ENCODE assay signal across 1 cellular context in genomic region chr7:19984231-19984632, GRCh38.
TF ChIP-seq lines count a peak whose summit lies in the region.

No MANE protein-coding gene starts in this region.

TF ChIP-seq in GM12878, 131 proteins besides CTCF, POLR2A, EP300 and RAD21 (continued from another document):
- TF ChIP-seq ZBTB33 (IDR thresholded peaks at IDR 0.05) (no peak), MAX (IDR thresholded peaks at IDR 0.05; ENCODE audit: low read depth, low read length) (no peak), ELK1 (IDR thresholded peaks at IDR 0.05; ENCODE audit: low read depth, low read length) (no peak), WRNIP1 (IDR thresholded peaks at IDR 0.05; ENCODE audit: borderline replicate concordance, low read depth, low read length) (no peak), YY1 (IDR thresholded peaks at IDR 0.05; ENCODE audit: low read depth, low read length) (no peak), CHD1 (IDR thresholded peaks at IDR 0.05; ENCODE audit: low read depth, low read length) (no peak), MLLT1 (IDR thresholded peaks at IDR 0.05) (no peak), E4F1 (IDR thresholded peaks at IDR 0.05; ENCODE audit: borderline replicate concordance, partially characterized antibody) (no peak), LARP7 (IDR thresholded peaks at IDR 0.05) (no peak)
